In genomic region chr2:134245340-134245984, GRCh38 we compare ENCODE assay signal across 1 cellular context.
A peak's percentile ranks its signal among the peaks of the same experiment; 100 is the strongest.
TF ChIP-seq lines count a peak whose summit lies in the region.

No MANE protein-coding gene starts in this region.

TF ChIP-seq in HepG2, 621 proteins besides CTCF, POLR2A, EP300 and RAD21 (continued from another document and continues in another):
- TF ChIP-seq ZNF407 (CRISPR knock-in tag; IDR thresholded peaks at IDR 0.05; ENCODE audit: not compliant biosample characterization) = peak; percentile 35
- TF ChIP-seq JUN (CRISPR knock-in tag; IDR thresholded peaks at IDR 0.05) = no peak
- TF ChIP-seq STAT6 (CRISPR knock-in tag; IDR thresholded peaks at IDR 0.05; ENCODE audit: borderline replicate concordance) = no peak
- no peak for TF ChIP-seq SALL2 (CRISPR knock-in tag; IDR thresholded peaks at IDR 0.05)
- no peak for TF ChIP-seq ZBTB34 (CRISPR knock-in tag; IDR thresholded peaks at IDR 0.05)
- TF ChIP-seq ZBTB26 (CRISPR knock-in tag; IDR thresholded peaks at IDR 0.05; ENCODE audit: borderline replicate concordance) = no peak
- no peak for TF ChIP-seq NBN (conservative IDR thresholded peaks at IDR 0.05)
- no peak for TF ChIP-seq ZNF383 (CRISPR knock-in tag; IDR thresholded peaks at IDR 0.05; ENCODE audit: borderline replicate concordance)
- TF ChIP-seq ZNF792 (CRISPR knock-in tag; IDR thresholded peaks at IDR 0.05) = no peak
- TF ChIP-seq ZBTB14 (CRISPR knock-in tag; IDR thresholded peaks at IDR 0.05) = no peak
- TF ChIP-seq BORCS8-MEF2B (CRISPR knock-in tag; IDR thresholded peaks at IDR 0.05) = no peak
- 0 out of 2 replicates have a peak, but pooled peaks have one; percentile 8 for TF ChIP-seq ZNF503 (CRISPR knock-in tag; IDR thresholded peaks at IDR 0.05)
- no peak for TF ChIP-seq SIX1 (CRISPR knock-in tag; IDR thresholded peaks at IDR 0.05; ENCODE audit: borderline replicate concordance)
- 0 out of 2 replicates have a peak, but pooled peaks have one; percentile 24 for TF ChIP-seq TSC22D2 (CRISPR knock-in tag; IDR thresholded peaks at IDR 0.05; ENCODE audit: borderline replicate concordance)
- TF ChIP-seq SMC3 (IDR thresholded peaks at IDR 0.05; ENCODE audit: low read length) = peak; percentile 71
- TF ChIP-seq GMEB1 (CRISPR knock-in tag; IDR thresholded peaks at IDR 0.05; ENCODE audit: borderline replicate concordance) = peak; percentile 16; the same call in 1 of the 2 replicates
- TF ChIP-seq ZFP90 (CRISPR knock-in tag; IDR thresholded peaks at IDR 0.05; ENCODE audit: borderline replicate concordance) = no peak
- peak; percentile 68 for TF ChIP-seq STAG1 (CRISPR knock-in tag; IDR thresholded peaks at IDR 0.05)
- no peak for TF ChIP-seq IRF9 (CRISPR knock-in tag; IDR thresholded peaks at IDR 0.05; ENCODE audit: borderline replicate concordance)
- no peak for TF ChIP-seq NR2F2 (IDR thresholded peaks at IDR 0.05; ENCODE audit: borderline replicate concordance, low read depth)
- no peak for TF ChIP-seq ZNF441 (CRISPR knock-in tag; IDR thresholded peaks at IDR 0.05; ENCODE audit: borderline replicate concordance)
- TF ChIP-seq RFX5 (IDR thresholded peaks at IDR 0.05; ENCODE audit: low read depth, low read length) = no peak
- 0 out of 2 replicates have a peak, but pooled peaks have one; percentile 11 for TF ChIP-seq SOX5 (CRISPR knock-in tag; IDR thresholded peaks at IDR 0.05; ENCODE audit: borderline replicate concordance)
- TF ChIP-seq RFXANK (CRISPR knock-in tag; IDR thresholded peaks at IDR 0.05) = no peak
- TF ChIP-seq ZMYM4 (CRISPR knock-in tag; IDR thresholded peaks at IDR 0.05) = peak; percentile 25; the same call in 1 of the 2 replicates
- no peak for TF ChIP-seq TBP (CRISPR knock-in tag; IDR thresholded peaks at IDR 0.05)
- 0 out of 4 replicates have a peak, but pooled peaks have one; percentile 5 to 22 for TF ChIP-seq HMGXB4 (CRISPR knock-in tag; IDR thresholded peaks at IDR 0.05; ENCODE audit: borderline replicate concordance in 1 of 2, low read depth in 1 of 2)
- peak; percentile 89 for TF ChIP-seq XRCC5 (optimal IDR thresholded peaks at IDR 0.05; ENCODE audit: low read length)
- TF ChIP-seq CREM (IDR thresholded peaks at IDR 0.05) = no peak
- no peak for TF ChIP-seq CREM (CRISPR knock-in tag; IDR thresholded peaks at IDR 0.05)
- TF ChIP-seq THAP11 (CRISPR knock-in tag; IDR thresholded peaks at IDR 0.05) = 0 out of 2 replicates have a peak, but pooled peaks have one; percentile 17
- no peak for TF ChIP-seq ZNF75D (CRISPR knock-in tag; IDR thresholded peaks at IDR 0.05; ENCODE audit: borderline replicate concordance)
- no peak for TF ChIP-seq SALL1 (CRISPR knock-in tag; IDR thresholded peaks at IDR 0.05)
- no peak for TF ChIP-seq HHEX (CRISPR knock-in tag; IDR thresholded peaks at IDR 0.05)
- TF ChIP-seq TAF1 (CRISPR knock-in tag; IDR thresholded peaks at IDR 0.05) = no peak
